In genomic region chr3:25086721-25087120, GRCh38 we compare ENCODE assay signal across 23 cellular contexts.
DNase-seq lines count a peak whose midpoint lies in the region; TF ChIP-seq lines count a peak whose summit lies in the region.
"Had no signal": no experiment of that assay in that cellular context is flagged by ENCODE, and none has a peak within 500 bp of the region (broad histone marks: within the 10 kb centered on the region; RNA-seq: fewer than 3 reads in every experiment).

No MANE protein-coding gene starts in this region.

- DNase-seq in endodermal cell, result no peak
- DNase-seq in chondrocyte (ENCODE audit: low spot score), result no peak
- no peak for DNase-seq in activated CD4-positive, alpha-beta T cell treated with anti-CD3 and anti-CD28 coated beads, Interleukin-2, amount 50 U/mL, for 1 hour
- no peak for DNase-seq in HAP-1 (ENCODE audit: low spot score in 2 of 2)
- DNase-seq: 8988T; ACHN; AML-193; BE2C; CD4-positive, alpha-beta T cell; CD8-positive, alpha-beta memory T cell; DMS 273 treated with DMSO at 0.1 percent for 48 hours; DMS79; EL; GDM1; H9; HFFc6 had no signal

- H3K4me3 Mint-ChIP-seq in endodermal cell (no peak overlapping the region), nephron (no peak overlapping the region), chondrocyte (ENCODE audit: unreplicated experiment) (no peak overlapping the region)
- H3K4me3 Mint-ChIP-seq: CD14-positive monocyte; CD4-positive, alpha-beta T cell; CD8-positive, alpha-beta memory T cell; GM23338; H9; HFFc6 had no signal

- H3K36me3 Mint-ChIP-seq in endodermal cell (ENCODE audit: low read depth), result peaks cover 3% of the 10 kb centered on the region
- no peaks in the 10 kb centered on the region for H3K36me3 Mint-ChIP-seq in nephron (ENCODE audit: low read depth)
- peaks cover 2% of the 10 kb centered on the region for H3K36me3 Mint-ChIP-seq in chondrocyte (ENCODE audit: low read depth)
- H3K36me3 Mint-ChIP-seq: CD14-positive monocyte; CD8-positive, alpha-beta memory T cell had no signal

- in situ Hi-C loops in HAP-1 (cut with MboI; ENCODE audit: low sequenced_read_pairs), result no loop called here

- H3K4me3 ChIP-seq in HUES48 (ENCODE audit: low read depth, low read length) (no peak overlapping the region), endodermal cell (ENCODE audit: low read length) (peak overlapping the region; percentile 14), HAP-1 (no peak overlapping the region)
- H3K4me3 ChIP-seq: A549; BLaER1 treated with 17β-estradiol and CSF1 and Interleukin-3, amounts not matched to agents 10 nM and 100 nM; GM12878; GM23338 had no signal

- H3K9ac ChIP-seq in HUES48 (ENCODE audit: low read depth, low read length) (no peak overlapping the region), endodermal cell (ENCODE audit: extremely low read depth, low read length, poor library complexity, severe bottlenecking) (peak overlapping the region; percentile 65)
- H3K9ac ChIP-seq: BLaER1 treated with 17β-estradiol and CSF1 and Interleukin-3, amounts not matched to agents 10 nM and 100 nM had no signal

- TF ChIP-seq CTCF in endodermal cell (conservative IDR thresholded peaks at IDR 0.05), result no peak
- no peak for TF ChIP-seq CTCF in nephron (IDR thresholded peaks at IDR 0.05; ENCODE audit: unreplicated experiment in 3 of 3)
- no peak for TF ChIP-seq CTCF in chondrocyte (IDR thresholded peaks at IDR 0.05)

- peaks cover 46% of the 10 kb centered on the region for H3K4me1 Mint-ChIP-seq in endodermal cell
- peaks cover 43% of the 10 kb centered on the region for H3K4me1 Mint-ChIP-seq in nephron
- peaks cover 38% of the 10 kb centered on the region for H3K4me1 Mint-ChIP-seq in chondrocyte (ENCODE audit: low read depth)
- H3K4me1 Mint-ChIP-seq: CD14-positive monocyte; CD8-positive, alpha-beta memory T cell had no signal

- peak overlapping the region; percentile 95 for H3K27ac Mint-ChIP-seq in endodermal cell
- H3K27ac Mint-ChIP-seq in nephron, result peak overlapping the region in 2 of 3 experiments; percentile 32 to 45
- no peak overlapping the region for H3K27ac Mint-ChIP-seq in chondrocyte (ENCODE audit: unreplicated experiment)
- H3K27ac Mint-ChIP-seq: CD14-positive monocyte; CD4-positive, alpha-beta T cell; GM23338; HFFc6 had no signal

- H3K9me3 Mint-ChIP-seq in endodermal cell, result peaks cover 5% of the 10 kb centered on the region
- H3K9me3 Mint-ChIP-seq in nephron, result peaks cover 6% of the 10 kb centered on the region
- peaks cover 14% of the 10 kb centered on the region for H3K9me3 Mint-ChIP-seq in chondrocyte (ENCODE audit: low read depth)
- H3K9me3 Mint-ChIP-seq: GM23338, H9 had no signal

- peaks cover 31% of the 10 kb centered on the region for H3K4me1 ChIP-seq in HUES48 (ENCODE audit: control insufficient read depth, insufficient read depth, low read length)
- peaks cover 8% of the 10 kb centered on the region for H3K4me1 ChIP-seq in endodermal cell (ENCODE audit: control insufficient read depth, insufficient read depth, low read length)
- H3K4me1 ChIP-seq in HAP-1, result peaks cover 11% of the 10 kb centered on the region
- H3K4me1 ChIP-seq: A549, BE2C had no signal

- H3K27me3 Mint-ChIP-seq in endodermal cell (ENCODE audit: insufficient read depth) (no peaks in the 10 kb centered on the region), nephron (ENCODE audit: low read depth) (no peaks in the 10 kb centered on the region), chondrocyte (ENCODE audit: low read depth) (no peaks in the 10 kb centered on the region)
- H3K27me3 Mint-ChIP-seq: CD4-positive, alpha-beta T cell had no signal

- H3K9me3 ChIP-seq in HUES48 (ENCODE audit: control insufficient read depth, insufficient read depth, low read length) (no peaks in the 10 kb centered on the region), endodermal cell (ENCODE audit: control insufficient read depth, low read length) (peaks cover 15% of the 10 kb centered on the region), HAP-1 (no peaks in the 10 kb centered on the region)
- H3K9me3 ChIP-seq: A549; BE2C; BLaER1 treated with 17β-estradiol and CSF1 and Interleukin-3, amounts not matched to agents 10 nM and 100 nM had no signal

- H3K27ac ChIP-seq in HUES48 (ENCODE audit: low read depth, low read length) (peak overlapping the region; percentile 72), endodermal cell (ENCODE audit: low read depth, low read length) (peak overlapping the region; percentile 59)
- H3K27ac ChIP-seq: A549; BLaER1 treated with 17β-estradiol and CSF1 and Interleukin-3, amounts not matched to agents 10 nM and 100 nM had no signal

- WGBS in endodermal cell (ENCODE audit: insufficient coverage in 1 of 2, insufficient read length in 1 of 2), 2 experiments, result 20 to 41% methylated on average over 3 of the region's 3 CpGs

- H3K36me3 ChIP-seq in HUES48 (ENCODE audit: control insufficient read depth, insufficient read depth, low read length) (no peaks in the 10 kb centered on the region), endodermal cell (ENCODE audit: control insufficient read depth, insufficient read depth, low read length) (peaks cover 6% of the 10 kb centered on the region), HAP-1 (replicated peaks) (no peaks in the 10 kb centered on the region)
- H3K36me3 ChIP-seq: BE2C; BLaER1 treated with 17β-estradiol and CSF1 and Interleukin-3, amounts not matched to agents 10 nM and 100 nM had no signal

- H3K27me3 ChIP-seq in HUES48 (ENCODE audit: control insufficient read depth, insufficient read depth, low read length), result no peaks in the 10 kb centered on the region
- no peaks in the 10 kb centered on the region for H3K27me3 ChIP-seq in endodermal cell (ENCODE audit: control insufficient read depth, insufficient read depth, low read length, poor library complexity, severe bottlenecking)
- no peaks in the 10 kb centered on the region for H3K27me3 ChIP-seq in HAP-1 (ENCODE audit: low read depth)
- H3K27me3 ChIP-seq: BE2C; BLaER1 treated with 17β-estradiol and CSF1 and Interleukin-3, amounts not matched to agents 10 nM and 100 nM had no signal
